1 cellular context compared by ENCODE assay signal in genomic region chr14:51684760-51685159, GRCh38.
TF ChIP-seq lines count a peak whose summit lies in the region.

No MANE protein-coding gene starts in this region.

TF ChIP-seq in IMR-90, 13 proteins besides CTCF, POLR2A, EP300 and RAD21:
- no peak for TF ChIP-seq CHD1 (IDR thresholded peaks at IDR 0.05; ENCODE audit: low read depth, low read length)
- TF ChIP-seq CEBPB (IDR thresholded peaks at IDR 0.05; ENCODE audit: low read depth, low read length) = peak; percentile 73
- TF ChIP-seq FOS (IDR thresholded peaks at IDR 0.05; ENCODE audit: low read depth, low read length) = no peak
- no peak for TF ChIP-seq NFE2L2 (IDR thresholded peaks at IDR 0.05; ENCODE audit: low read depth, low read length)
- TF ChIP-seq, protein P1, sequence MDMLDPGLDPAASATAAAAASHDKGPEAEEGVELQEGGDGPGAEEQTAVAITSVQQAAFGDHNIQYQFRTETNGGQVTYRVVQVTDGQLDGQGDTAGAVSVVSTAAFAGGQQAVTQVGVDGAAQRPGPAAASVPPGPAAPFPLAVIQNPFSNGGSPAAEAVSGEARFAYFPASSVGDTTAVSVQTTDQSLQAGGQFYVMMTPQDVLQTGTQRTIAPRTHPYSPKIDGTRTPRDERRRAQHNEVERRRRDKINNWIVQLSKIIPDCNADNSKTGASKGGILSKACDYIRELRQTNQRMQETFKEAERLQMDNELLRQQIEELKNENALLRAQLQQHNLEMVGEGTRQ (IDR thresholded peaks at IDR 0.05; ENCODE audit: low read depth, low read length) = no peak
- TF ChIP-seq MAZ (IDR thresholded peaks at IDR 0.05; ENCODE audit: borderline replicate concordance, low read depth, low read length) = no peak
- no peak for TF ChIP-seq MXI1 (IDR thresholded peaks at IDR 0.05; ENCODE audit: borderline replicate concordance, low read depth, low read length)
